In the genomic region with DNA sequence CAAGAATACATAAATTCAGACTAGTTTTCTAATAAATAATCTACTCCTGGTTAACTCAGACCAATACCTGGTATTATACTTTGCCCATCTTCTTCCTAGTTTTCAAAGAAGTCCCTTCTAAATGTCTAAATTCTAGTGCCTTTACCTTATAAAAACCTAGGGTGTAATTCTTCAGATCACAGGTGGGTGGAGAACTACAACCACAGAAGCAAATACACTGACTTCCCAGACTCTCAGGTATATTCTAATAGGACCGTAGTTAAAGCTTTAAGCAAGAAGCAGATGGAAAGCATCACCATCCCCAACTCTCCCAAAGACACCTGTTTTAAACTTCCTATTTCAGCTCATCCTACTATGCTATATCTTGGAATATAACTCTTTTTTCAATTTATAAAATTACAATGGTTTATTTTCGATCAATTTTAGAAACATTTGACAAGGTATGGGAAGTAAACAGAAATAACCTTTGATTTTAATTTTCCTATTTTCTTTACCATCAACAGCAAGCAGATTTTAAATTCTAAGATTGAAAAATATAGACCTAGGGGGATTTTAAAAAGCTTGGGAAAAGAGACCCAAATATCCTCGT, we compare ENCODE assay signal across 8 cellular contexts. TPM values are rescaled to one million over a fixed set of nuclear protein-coding genes. Genes with fewer than 3 reads are reported as not detected.
A peak's percentile ranks its signal among the peaks of the same experiment; 100 is the strongest.
DNase-seq lines count a peak whose midpoint lies in the region; ATAC-seq, FAIRE-seq and TF ChIP-seq lines count a peak whose summit lies in the region.

No MANE protein-coding gene starts in this region.

- H3K4me2 ChIP-seq in Loucy (ENCODE audit: low read depth, low read length, poor library complexity, severe bottlenecking), result no peak overlapping the region

- H3K27me3 Mint-ChIP-seq in CD4-positive, CD25-positive, alpha-beta regulatory T cell, result no peaks in the 10 kb centered on the region

- no peak for TF ChIP-seq POLR2A in prostate gland (IDR thresholded peaks at IDR 0.05)

- H3K79me2 ChIP-seq in Loucy (ENCODE audit: insufficient read depth, low read length), result peaks cover 43% of the 10 kb centered on the region

- ATAC-seq in CD4-positive, CD25-positive, alpha-beta regulatory T cell (ENCODE audit: low read depth in 2 of 2), result peak; percentile 55 to 58

- intact Hi-C loops in prostate gland (cut with DNase I), result no loop called here

- H3K4me1 ChIP-seq in CD4-positive, CD25-positive, alpha-beta regulatory T cell (ENCODE audit: control insufficient read depth, insufficient read depth, low read length, poor library complexity, severe bottlenecking), result peaks cover 4% of the 10 kb centered on the region
- H3K4me1 ChIP-seq in Loucy (ENCODE audit: insufficient read depth, low read length, poor library complexity, severe bottlenecking), result peaks cover 48% of the 10 kb centered on the region
- no peaks in the 10 kb centered on the region for H3K4me1 ChIP-seq in prostate gland (replicated peaks)

- peak in 2 of 3 donors; percentile 46 to 56 for DNase-seq in CD4-positive, CD25-positive, alpha-beta regulatory T cell
- DNase-seq in GM19239 (ENCODE audit: insufficient read length, low spot score) (no peak), cerebellar cortex (ENCODE audit: low spot score) (peak; percentile 58), prostate gland (ENCODE audit: low spot score) (no peak), cerebellar nuclear complex (lab: John Stamatoyannopoulos, UW) (no peak), occipital lobe (lab: John Stamatoyannopoulos, UW) (no peak)
- DNase-seq in activated effector memory CD4-positive, alpha-beta T cell treated with anti-CD3 and anti-CD28 coated beads, Interleukin-2, amount 50 U/mL, for 16 hours, result no peak

- no peak overlapping the region for H3K4me3 ChIP-seq in CD4-positive, CD25-positive, alpha-beta regulatory T cell (ENCODE audit: low read depth, low read length)
- H3K4me3 ChIP-seq in Loucy (ENCODE audit: low read length, poor library complexity, severe bottlenecking) (no peak overlapping the region), prostate gland (no peak overlapping the region)

- TF ChIP-seq CTCF in Loucy (conservative IDR thresholded peaks at IDR 0.05; ENCODE audit: low read length) (peak; percentile 74), prostate gland (IDR thresholded peaks at IDR 0.05) (peak in 3 of 4 experiments; percentile 23 to 75 (median 74))

- peaks cover 13 to 35% (median 26%) of the 10 kb centered on the region in 4 donors for H3K4me1 Mint-ChIP-seq in CD4-positive, CD25-positive, alpha-beta regulatory T cell

- no peaks in the 10 kb centered on the region for H3K36me3 ChIP-seq in CD4-positive, CD25-positive, alpha-beta regulatory T cell (ENCODE audit: control insufficient read depth, insufficient read depth, low read length)
- H3K36me3 ChIP-seq in Loucy (ENCODE audit: insufficient read depth, low read length) (0 out of 2 replicates have a peak, but pooled peaks cover 3% of the 10 kb centered on the region), prostate gland (no peaks in the 10 kb centered on the region)

- no peak overlapping the region for H3K9ac ChIP-seq in Loucy (ENCODE audit: low read depth, low read length, poor library complexity, severe bottlenecking)

- no peak overlapping the region for H2AFZ ChIP-seq in Loucy (ENCODE audit: low read length)

- no peaks in the 10 kb centered on the region for H3F3A ChIP-seq in Loucy (ENCODE audit: low read depth)

- H3K27me3 ChIP-seq in CD4-positive, CD25-positive, alpha-beta regulatory T cell (ENCODE audit: control insufficient read depth, insufficient read depth, low read length), result no peaks in the 10 kb centered on the region
- no peaks in the 10 kb centered on the region for H3K27me3 ChIP-seq in Loucy (ENCODE audit: insufficient read depth, low read length, poor library complexity, severe bottlenecking)
- H3K27me3 ChIP-seq in prostate gland (replicated peaks; ENCODE audit: insufficient read depth), result no peaks in the 10 kb centered on the region

- no peaks in the 10 kb centered on the region for H3K9me3 Mint-ChIP-seq in CD4-positive, CD25-positive, alpha-beta regulatory T cell

- H3K27ac Mint-ChIP-seq in CD4-positive, CD25-positive, alpha-beta regulatory T cell, result no peak overlapping the region

- peak; percentile 93 for FAIRE-seq in GM19239 (lab: Jason Lieb, UNC)

- no peaks in the 10 kb centered on the region for H4K20me1 ChIP-seq in Loucy (ENCODE audit: insufficient read depth, low read length, poor library complexity, severe bottlenecking)

- 54% methylated on average over 3 of the region's 3 CpGs for WGBS in prostate gland

- no peak overlapping the region for H3K4me3 Mint-ChIP-seq in CD4-positive, CD25-positive, alpha-beta regulatory T cell

- no peaks in the 10 kb centered on the region for H3K9me3 ChIP-seq in CD4-positive, CD25-positive, alpha-beta regulatory T cell (ENCODE audit: control insufficient read depth in 2 of 2, low read length in 2 of 2)
- H3K9me3 ChIP-seq in Loucy (ENCODE audit: insufficient read depth, low read depth, low read length) (no peaks in the 10 kb centered on the region), prostate gland (no peaks in the 10 kb centered on the region)

- no peak overlapping the region for H3K27ac ChIP-seq in CD4-positive, CD25-positive, alpha-beta regulatory T cell (ENCODE audit: insufficient read depth, low read length, poor library complexity, severe bottlenecking)
- no peak overlapping the region for H3K27ac ChIP-seq in prostate gland

- peaks cover 5% of the 10 kb centered on the region for H3K36me3 Mint-ChIP-seq in CD4-positive, CD25-positive, alpha-beta regulatory T cell

- H3K9me2 ChIP-seq in Loucy (replicated peaks; ENCODE audit: low read depth, low read length), result no peaks in the 10 kb centered on the region

RNA-seq across cellular contexts. Expression of a gene that starts 15.8 kb away (rescaled TPM):
- 13.6 TPM for total RNA-seq in CD4-positive, CD25-positive, alpha-beta regulatory T cell
- polyA plus RNA-seq in CD4-positive, CD25-positive, alpha-beta regulatory T cell, result 10 to 100 TPM; 10.7 to 20.6 (median 13.1) TPM
- 10 to 100 TPM; 17.9 to 27.9 TPM for total RNA-seq in prostate gland
- 24.0 TPM for total RNA-seq in occipital lobe

Comparison
In these comparisons a context has a peak if more than half of its experiments do, and no peak if none do; other contexts are left out.
1. DNase-seq: peak in CD4-positive, CD25-positive, alpha-beta regulatory T cell (2 of 3) and cerebellar cortex (single experiment); none in GM19239 (single experiment), prostate gland (single experiment), activated effector memory CD4-positive, alpha-beta T cell treated with anti-CD3 and anti-CD28 coated beads, Interleukin-2, amount 50 U/mL, for 16 hours (single experiment), cerebellar nuclear complex (0 of 2) and occipital lobe (single experiment).